9 cellular contexts compared by ENCODE assay signal in the genomic region with DNA sequence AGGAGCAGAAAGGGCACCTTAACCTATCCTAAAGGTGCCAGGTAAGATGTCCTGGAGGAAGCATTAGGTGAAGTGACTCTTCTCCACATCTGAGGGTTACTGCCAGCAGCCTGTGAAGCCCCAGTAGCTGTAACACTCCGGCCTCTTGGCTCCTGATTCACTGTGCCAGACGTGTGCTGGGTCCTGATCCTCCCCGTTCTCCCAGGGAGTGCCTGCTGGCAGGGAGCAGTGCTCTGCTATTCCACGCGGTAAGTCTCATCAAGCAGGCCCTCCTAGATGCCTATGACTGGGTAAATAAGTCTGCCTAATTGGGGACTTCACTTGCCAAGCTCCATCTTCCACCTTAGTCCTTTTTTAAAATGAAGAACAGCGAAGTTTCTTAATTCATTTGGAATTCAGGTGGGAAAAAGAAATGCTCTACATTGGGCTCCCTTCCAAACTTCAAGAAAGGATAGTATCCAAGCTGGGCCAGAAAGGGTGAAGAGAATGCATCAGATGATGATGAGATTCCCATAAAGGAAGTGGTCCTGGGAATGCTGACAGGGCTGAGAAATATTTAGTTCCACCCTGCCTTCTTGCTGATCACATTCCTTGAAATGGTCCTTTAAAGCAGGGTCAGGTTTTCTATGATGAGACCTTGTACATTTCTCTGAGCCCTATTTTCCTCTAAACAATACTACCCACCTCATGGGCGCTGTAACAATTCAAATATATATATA.
DNase-seq lines count a peak whose midpoint lies in the region; ATAC-seq lines count a peak whose summit lies in the region.
"Had no signal": no experiment of that assay in that cellular context is flagged by ENCODE, and none has a peak within 500 bp of the region (broad histone marks: within the 10 kb centered on the region; RNA-seq: fewer than 3 reads in every experiment).

No MANE protein-coding gene starts in this region.

- no peak overlapping the region for H3K4me3 Mint-ChIP-seq in stimulated activated memory B cell treated with anti-CD40 and anti-IgM and Interleukin-4, amounts not matched to agents 10 μg/mL and 1 μg/mL and 100 μg/mL, for 72 hours
- no peak overlapping the region for H3K4me3 Mint-ChIP-seq in activated CD4-positive, alpha-beta T cell treated with anti-CD3 and anti-CD28 coated beads, Interleukin-2, amount 10 ng/mL, durations not matched to agents 7 days and 5 days

- no peaks in the 10 kb centered on the region for H3K9me3 Mint-ChIP-seq in stimulated activated memory B cell treated with anti-CD40 and anti-IgM and Interleukin-4, amounts not matched to agents 10 μg/mL and 1 μg/mL and 100 μg/mL, for 72 hours
- no peaks in the 10 kb centered on the region for H3K9me3 Mint-ChIP-seq in activated CD4-positive, alpha-beta T cell treated with anti-CD3 and anti-CD28 coated beads, Interleukin-2, amount 10 ng/mL, durations not matched to agents 7 days and 5 days

- no peak for ATAC-seq in stimulated activated memory B cell treated with anti-CD40 and anti-IgM and Interleukin-4, amounts not matched to agents 10 μg/mL and 1 μg/mL and 100 μg/mL, for 72 hours
- ATAC-seq in HG03135 (IDR thresholded peaks at IDR 0.05; ENCODE audit: unreplicated experiment) = no peak
- no peak for ATAC-seq in HG03378 (IDR thresholded peaks at IDR 0.05; ENCODE audit: unreplicated experiment)

- CTCF ChIA-PET in activated CD4-positive, alpha-beta T cell treated with anti-CD3 and anti-CD28 coated beads, Interleukin-2, amount 10 ng/mL, durations not matched to agents 7 days and 5 days (lab: Charles Lee) = interaction anchor here (0.8 to 1.4 kb wide), 7 partner anchors 9 to 185 kb away, joined by 3 to 5 read pairs (median 3); no protein-coding TSS in a partner anchor

- POLR2A ChIA-PET in activated CD4-positive, alpha-beta T cell treated with anti-CD3 and anti-CD28 coated beads, Interleukin-2, amount 10 ng/mL, durations not matched to agents 7 days and 5 days (lab: Charles Lee) = no interaction called here

- no peaks in the 10 kb centered on the region for H3K9me3 ChIP-seq in adipocyte (ENCODE audit: control insufficient read depth, low read length)

- no peaks in the 10 kb centered on the region for H3K36me3 ChIP-seq in adipocyte (ENCODE audit: control insufficient read depth, insufficient read depth, low read length, severe bottlenecking)

- no peaks in the 10 kb centered on the region for H3K27me3 Mint-ChIP-seq in stimulated activated memory B cell treated with anti-CD40 and anti-IgM and Interleukin-4, amounts not matched to agents 10 μg/mL and 1 μg/mL and 100 μg/mL, for 72 hours
- no peaks in the 10 kb centered on the region for H3K27me3 Mint-ChIP-seq in activated CD4-positive, alpha-beta T cell treated with anti-CD3 and anti-CD28 coated beads, Interleukin-2, amount 10 ng/mL, durations not matched to agents 7 days and 5 days

- H3K27ac Mint-ChIP-seq in stimulated activated memory B cell treated with anti-CD40 and anti-IgM and Interleukin-4, amounts not matched to agents 10 μg/mL and 1 μg/mL and 100 μg/mL, for 72 hours = peak overlapping the region; percentile 87
- H3K27ac Mint-ChIP-seq in activated CD4-positive, alpha-beta T cell treated with anti-CD3 and anti-CD28 coated beads, Interleukin-2, amount 10 ng/mL, durations not matched to agents 7 days and 5 days = no peak overlapping the region

- peak; percentile 16 for DNase-seq in H4 (ENCODE audit: low spot score)
- DNase-seq in adipocyte (ENCODE audit: low read depth) = peak; percentile 50
- peak; percentile 37 for DNase-seq in globus pallidus (ENCODE audit: low spot score)
- no peak for DNase-seq in activated CD4-positive, alpha-beta T cell treated with anti-CD3 and anti-CD28 coated beads, Interleukin-2, amount 10 ng/mL, durations not matched to agents 7 days and 5 days
- DNase-seq in SW480 (ENCODE audit: low spot score) = no peak
- DNase-seq: stimulated activated naive CD4-positive, alpha-beta T cell had no signal

- peak overlapping the region; percentile 46 for H3K4me3 ChIP-seq in adipocyte (ENCODE audit: low read length)

- peaks cover 44% of the 10 kb centered on the region for H3K4me1 Mint-ChIP-seq in stimulated activated memory B cell treated with anti-CD40 and anti-IgM and Interleukin-4, amounts not matched to agents 10 μg/mL and 1 μg/mL and 100 μg/mL, for 72 hours
- peaks cover 49% of the 10 kb centered on the region for H3K4me1 Mint-ChIP-seq in activated CD4-positive, alpha-beta T cell treated with anti-CD3 and anti-CD28 coated beads, Interleukin-2, amount 10 ng/mL, durations not matched to agents 7 days and 5 days

- peaks cover 47% of the 10 kb centered on the region for H3K4me1 ChIP-seq in adipocyte (ENCODE audit: control insufficient read depth, insufficient read depth, low read length)

- no peaks in the 10 kb centered on the region for H3K36me3 Mint-ChIP-seq in stimulated activated memory B cell treated with anti-CD40 and anti-IgM and Interleukin-4, amounts not matched to agents 10 μg/mL and 1 μg/mL and 100 μg/mL, for 72 hours
- H3K36me3 Mint-ChIP-seq in activated CD4-positive, alpha-beta T cell treated with anti-CD3 and anti-CD28 coated beads, Interleukin-2, amount 10 ng/mL, durations not matched to agents 7 days and 5 days (ENCODE audit: low read depth) = peaks cover 8% of the 10 kb centered on the region

- H3K27me3 ChIP-seq in adipocyte (replicated peaks; ENCODE audit: control insufficient read depth, insufficient read depth, low read length) = no peaks in the 10 kb centered on the region

- H3K9ac ChIP-seq in adipocyte (ENCODE audit: low read length) = peak overlapping the region; percentile 45

Comparison
In these comparisons a context has a peak if more than half of its experiments do, and no peak if none do; other contexts are left out.
1. DNase-seq: peak in H4 (single experiment), adipocyte (single experiment) and globus pallidus (single experiment); none in activated CD4-positive, alpha-beta T cell treated with anti-CD3 and anti-CD28 coated beads, Interleukin-2, amount 10 ng/mL, durations not matched to agents 7 days and 5 days (single experiment) and SW480 (single experiment).